8 cellular contexts compared by ENCODE assay signal in the genomic region with DNA sequence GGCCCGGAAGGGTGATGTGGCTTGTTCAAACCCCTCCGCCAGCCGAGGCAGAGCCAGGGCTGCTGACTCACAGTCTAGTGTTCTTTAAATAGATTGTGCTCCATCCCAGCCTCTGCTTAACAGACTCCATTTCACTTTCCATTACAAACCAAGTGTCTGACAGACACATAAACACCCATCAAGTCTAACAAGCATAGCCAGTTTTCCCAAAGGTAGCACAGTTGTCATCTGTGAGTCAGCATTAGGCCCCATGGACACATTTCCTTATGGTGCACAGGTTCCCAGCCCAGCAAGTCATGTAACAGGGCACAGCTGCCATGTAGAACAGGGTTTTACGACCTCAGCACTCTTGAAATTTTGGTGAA.
DNase-seq lines count a peak whose midpoint lies in the region; ATAC-seq and TF ChIP-seq lines count a peak whose summit lies in the region.

No MANE protein-coding gene starts in this region.

- CTCF ChIA-PET in PC-3 (lab: Charles Lee) (interaction anchor here (1.1 kb wide), 1 partner anchor 109 kb away, joined by 6 read pairs; no protein-coding TSS in a partner anchor), HEK293T (lab: Yijun Ruan, JAX) (no interaction called here)

- no peak overlapping the region for H2AFZ ChIP-seq in PC-3 (ENCODE audit: low read length)

- H3K9ac ChIP-seq in PC-3 (ENCODE audit: low read length) = peak overlapping the region; percentile 78

- H3K27me3 ChIP-seq in PC-3 (ENCODE audit: low read length) = no peaks in the 10 kb centered on the region
- H3K27me3 ChIP-seq in esophagus muscularis mucosa = no peaks in the 10 kb centered on the region

- H3K9me3 ChIP-seq in PC-3 (ENCODE audit: low read length) = no peaks in the 10 kb centered on the region
- H3K9me3 ChIP-seq in esophagus muscularis mucosa = no peaks in the 10 kb centered on the region

- H3K4me3 ChIP-seq in PC-3 (ENCODE audit: low read length) (peak overlapping the region; percentile 56; the same call in 1 of the 2 replicates), esophagus muscularis mucosa (no peak overlapping the region)

- no peak for TF ChIP-seq CTCF in PC-3 (conservative IDR thresholded peaks at IDR 0.05; ENCODE audit: low read depth, low read length)
- TF ChIP-seq CTCF in esophagus muscularis mucosa (IDR thresholded peaks at IDR 0.05) = no peak

- no peaks in the 10 kb centered on the region for H4K20me1 ChIP-seq in PC-3 (ENCODE audit: low read length)

- ATAC-seq in PC-3 = peak; percentile 85
- ATAC-seq in HG02678 (IDR thresholded peaks at IDR 0.05; ENCODE audit: unreplicated experiment) = no peak

- BruUV-seq in PC-3 (replicated peaks; lab: Mats Ljungman, UMichigan) = no TSS peak

- DNase-seq in GM04504 (ENCODE audit: low read depth) (peak; percentile 59), PC-3 (peak; percentile 98), esophagus muscularis mucosa (ENCODE audit: extremely low spot score) (peak; percentile 79), renal cortical epithelial cell (ENCODE audit: low read depth) (peak; percentile 95), medulla oblongata (ENCODE audit: extremely low spot score) (no peak), HEK293T (ENCODE audit: extremely low spot score) (no peak), posterior cingulate gyrus (no peak)

- POLR2A ChIA-PET in PC-3 (lab: Charles Lee; ENCODE audit: unreplicated experiment) = interaction anchor here (1.2 kb wide), 1 partner anchor 109 kb away, joined by 18 read pairs; no protein-coding TSS in a partner anchor
- POLR2A ChIA-PET in HEK293T (lab: Yijun Ruan, JAX) = interaction anchor here (0.9 kb wide), 1 partner anchor 111 kb away, joined by 3 read pairs; no protein-coding TSS in a partner anchor

- H3K79me2 ChIP-seq in PC-3 (ENCODE audit: low read length) = no peaks in the 10 kb centered on the region

- TF ChIP-seq EP300 in esophagus muscularis mucosa (IDR thresholded peaks at IDR 0.05) = no peak

- peak overlapping the region; percentile 81 for H3K4me2 ChIP-seq in PC-3 (ENCODE audit: low read length)

- no peaks in the 10 kb centered on the region for H3K9me2 ChIP-seq in PC-3 (replicated peaks; ENCODE audit: low read length)

- no peaks in the 10 kb centered on the region for H3K36me3 ChIP-seq in PC-3 (ENCODE audit: low read depth, low read length)
- no peaks in the 10 kb centered on the region for H3K36me3 ChIP-seq in esophagus muscularis mucosa

- H3K4me1 ChIP-seq in PC-3 (ENCODE audit: insufficient read depth, low read length) = peaks cover 25% of the 10 kb centered on the region
- H3K4me1 ChIP-seq in esophagus muscularis mucosa = peaks cover 0 to 15% (median 14%) of the 10 kb centered on the region in 4 donors

- WGBS in esophagus muscularis mucosa = 17% methylated on average over 4 of the region's 4 CpGs

- intact Hi-C loops in PC-3 (cut with micrococcal nuclease) (no loop called here), esophagus muscularis mucosa (cut with DNase I) (no loop called here), posterior cingulate gyrus (cut with DNase I) (no loop called here)

- peaks cover 11% of the 10 kb centered on the region for H3F3A ChIP-seq in PC-3 (ENCODE audit: low read length, unreplicated experiment)

- TF ChIP-seq POLR2A in esophagus muscularis mucosa (IDR thresholded peaks at IDR 0.05; ENCODE audit: low read depth) = no peak

- H3K27ac ChIP-seq in PC-3 (ENCODE audit: low read length) (peak overlapping the region; percentile 96), esophagus muscularis mucosa (replicated peaks in 1 of 4) (peak overlapping the region; percentile 56 to 72 (median 62))

TF ChIP-seq in HEK293T, 16 proteins besides CTCF, POLR2A, EP300 and RAD21:
- TF ChIP-seq NFRKB (IDR thresholded peaks at IDR 0.05) (no peak), FOXM1 (IDR thresholded peaks at IDR 0.05; ENCODE audit: borderline replicate concordance) (no peak), BHLHE40 (IDR thresholded peaks at IDR 0.05; ENCODE audit: borderline replicate concordance) (no peak), ELF4 (IDR thresholded peaks at IDR 0.05) (no peak), SP1 (IDR thresholded peaks at IDR 0.05) (no peak), ZNF384 (IDR thresholded peaks at IDR 0.05) (no peak), ARNT (IDR thresholded peaks at IDR 0.05) (no peak), HDGF (IDR thresholded peaks at IDR 0.05; ENCODE audit: borderline replicate concordance) (no peak), L3MBTL2 (conservative IDR thresholded peaks at IDR 0.05) (no peak), TARDBP (IDR thresholded peaks at IDR 0.05) (no peak), FOXA1 (IDR thresholded peaks at IDR 0.05) (no peak), FOXK2 (IDR thresholded peaks at IDR 0.05) (no peak)

Comparison
In these comparisons a context has a peak if more than half of its experiments do, and no peak if none do; other contexts are left out.
1. DNase-seq: peak in GM04504 (single experiment), PC-3 (single experiment), esophagus muscularis mucosa (single experiment) and renal cortical epithelial cell (single experiment); none in medulla oblongata (single experiment), HEK293T (single experiment) and posterior cingulate gyrus (0 of 10).